8 cellular contexts compared by ENCODE assay signal in the genomic region with DNA sequence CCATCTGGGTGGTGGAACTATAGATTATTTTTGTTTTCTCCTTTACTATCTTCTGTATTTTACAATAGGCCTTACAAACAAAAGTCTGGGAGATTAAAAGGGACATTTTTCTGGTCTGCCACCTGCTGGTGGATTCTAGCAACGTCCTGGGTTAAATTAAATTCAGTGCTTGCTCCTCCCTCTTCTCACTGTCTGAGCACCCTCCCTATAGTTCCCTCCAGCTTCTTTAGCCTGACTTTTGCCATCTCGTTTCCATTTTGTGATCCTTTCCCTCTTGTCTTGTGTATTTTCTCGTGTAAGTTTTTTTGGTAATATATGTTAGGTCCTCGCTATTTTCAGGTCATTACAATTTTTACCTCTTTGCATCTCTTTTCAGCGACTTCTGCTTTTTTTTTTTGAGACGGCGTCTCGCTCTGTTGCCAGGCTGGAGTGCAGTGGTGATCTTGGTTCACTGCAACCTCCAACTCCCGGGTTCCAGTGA. TPM values are rescaled to one million over a fixed set of nuclear protein-coding genes. Genes with fewer than 3 reads are reported as not detected.
DNase-seq lines count a peak whose midpoint lies in the region; ATAC-seq and TF ChIP-seq lines count a peak whose summit lies in the region.

No MANE protein-coding gene starts in this region.

- H3K4me1 ChIP-seq in OCI-LY7 (ENCODE audit: insufficient read depth, low read length, poor library complexity, severe bottlenecking) (peaks cover 10% of the 10 kb centered on the region), esophagus muscularis mucosa (peaks cover 0 to 3% (median 0%) of the 10 kb centered on the region in 4 donors), stomach (peaks cover 0 to 6% (median 0%) of the 10 kb centered on the region in 4 donors)

- H3K4me3 ChIP-seq in OCI-LY7 (ENCODE audit: low read depth, low read length, poor library complexity, severe bottlenecking), result no peak overlapping the region
- H3K4me3 ChIP-seq in esophagus muscularis mucosa, result no peak overlapping the region
- H3K4me3 ChIP-seq in stomach, result no peak overlapping the region

- H3K9me2 ChIP-seq in OCI-LY7 (ENCODE audit: insufficient read depth, low read length), result no peaks in the 10 kb centered on the region

- POLR2A ChIA-PET in CD4-positive, alpha-beta T cell (lab: Charles Lee), result interaction anchor here (0.6 to 1.4 kb wide), 5 partner anchors 12 to 189 kb away, joined by 3 to 6 read pairs (median 3); a partner anchor contains a TSS
- POLR2A ChIA-PET in OCI-LY7 (lab: Charles Lee), result interaction anchor here (0.6 to 1.5 kb wide), 11 partner anchors 12 to 133 kb away, joined by 3 to 6 read pairs (median 4); a partner anchor contains a TSS

- no peaks in the 10 kb centered on the region for H3K27me3 ChIP-seq in CD4-positive, alpha-beta T cell (ENCODE audit: control insufficient read depth, insufficient read depth, low read length)
- H3K27me3 ChIP-seq in esophagus muscularis mucosa, result no peaks in the 10 kb centered on the region
- no peaks in the 10 kb centered on the region for H3K27me3 ChIP-seq in stomach

- H3K27ac Mint-ChIP-seq in CD4-positive, alpha-beta T cell, result no peak overlapping the region
- peak overlapping the region in 2 of 3 experiments; percentile 42 to 59 for H3K27ac Mint-ChIP-seq in nephron

- no TSS peak for BruUV-seq in OCI-LY7 (replicated peaks; lab: Mats Ljungman, UMichigan)

- peaks cover 31% of the 10 kb centered on the region for H3K36me3 ChIP-seq in OCI-LY7 (ENCODE audit: insufficient read depth, low read length)
- H3K36me3 ChIP-seq in esophagus muscularis mucosa, result peaks cover 10 to 44% (median 39%) of the 10 kb centered on the region in 4 donors
- peaks cover 0 to 50% (median 37%) of the 10 kb centered on the region in 4 donors for H3K36me3 ChIP-seq in stomach

- no peak overlapping the region for H3K27ac ChIP-seq in CD4-positive, alpha-beta T cell (ENCODE audit: low read depth, low read length)
- H3K27ac ChIP-seq in OCI-LY7 (ENCODE audit: low read depth, low read length, poor library complexity, severe bottlenecking), result no peak overlapping the region
- no peak overlapping the region for H3K27ac ChIP-seq in esophagus muscularis mucosa (replicated peaks in 1 of 4)
- no peak overlapping the region for H3K27ac ChIP-seq in stomach

- peak; percentile 68 for TF ChIP-seq CTCF in CD4-positive, alpha-beta T cell (IDR thresholded peaks at IDR 0.05)
- TF ChIP-seq CTCF in OCI-LY7 (conservative IDR thresholded peaks at IDR 0.05; ENCODE audit: low read length) (peak; percentile 86), esophagus muscularis mucosa (IDR thresholded peaks at IDR 0.05) (peak; percentile 76 to 79 (median 79)), nephron (IDR thresholded peaks at IDR 0.05; ENCODE audit: unreplicated experiment in 3 of 3) (peak; percentile 68 to 78 (median 69)), stomach (IDR thresholded peaks at IDR 0.05) (peak in 5 of 7 experiments; percentile 64 to 85 (median 71))

- DNase-seq in CD4-positive, alpha-beta T cell, result peak; percentile 39 to 70 (median 56)
- DNase-seq in OCI-LY7 (ENCODE audit: low spot score) (peak; percentile 79), activated T-cell treated with anti-CD3 and anti-CD28 coated beads for 4 hours (peak; percentile 62), esophagus muscularis mucosa (ENCODE audit: extremely low spot score) (peak; percentile 94), stomach (peak; percentile 63)

- intact Hi-C loops in CD4-positive, alpha-beta T cell (cut with DNase I, micrococcal nuclease), result loop anchor here (1.0 to 10.0 kb wide), 9 partner anchors 16 to 1019 kb away; a partner anchor contains a TSS
- intact Hi-C loops in OCI-LY7 (cut with micrococcal nuclease; ENCODE audit: unreplicated experiment) (loop anchor here (1.0 to 10.0 kb wide), 4 partner anchors 32 to 429 kb away; a partner anchor contains a TSS), esophagus muscularis mucosa (cut with DNase I) (loop anchor here (5.0 to 10.0 kb wide), 3 partner anchors 61 to 239 kb away; a partner anchor contains a TSS), stomach (cut with DNase I; ENCODE audit: low total_unique reads) (loop anchor here (10.0 kb wide), 1 partner anchor 59 kb away; a partner anchor contains a TSS)

- H3K36me3 Mint-ChIP-seq in CD4-positive, alpha-beta T cell (ENCODE audit: low read depth), result peaks cover 29% of the 10 kb centered on the region
- H3K36me3 Mint-ChIP-seq in nephron (ENCODE audit: low read depth), result peaks cover 63% of the 10 kb centered on the region

- no peak for TF ChIP-seq POLR2A in esophagus muscularis mucosa (IDR thresholded peaks at IDR 0.05; ENCODE audit: low read depth)
- no peak for TF ChIP-seq POLR2A in stomach (IDR thresholded peaks at IDR 0.05)

- no peaks in the 10 kb centered on the region for H3K79me2 ChIP-seq in OCI-LY7 (ENCODE audit: insufficient read depth, low read depth, low read length)

- peaks cover 6% of the 10 kb centered on the region for H3K4me1 Mint-ChIP-seq in CD4-positive, alpha-beta T cell (ENCODE audit: low read depth)
- peaks cover 14% of the 10 kb centered on the region for H3K4me1 Mint-ChIP-seq in nephron

- WGBS in esophagus muscularis mucosa, result 49% methylated on average over 9 of the region's 9 CpGs
- WGBS in stomach, 5 donors, result 48 to 50% (median 49%) methylated on average over 9 of the region's 9 CpGs

- H3K4me2 ChIP-seq in OCI-LY7 (ENCODE audit: low read length), result peak overlapping the region; percentile 23; the same call in 1 of the 2 replicates

- no peaks in the 10 kb centered on the region for H3K9me3 Mint-ChIP-seq in CD4-positive, alpha-beta T cell
- H3K9me3 Mint-ChIP-seq in nephron, result peaks cover 5% of the 10 kb centered on the region

- no peaks in the 10 kb centered on the region for H3K27me3 Mint-ChIP-seq in CD4-positive, alpha-beta T cell
- no peaks in the 10 kb centered on the region for H3K27me3 Mint-ChIP-seq in nephron (ENCODE audit: low read depth)

- H4K20me1 ChIP-seq in OCI-LY7 (ENCODE audit: insufficient read depth, low read length), result no peaks in the 10 kb centered on the region

- TF ChIP-seq EP300 in esophagus muscularis mucosa (IDR thresholded peaks at IDR 0.05) (no peak), stomach (IDR thresholded peaks at IDR 0.05) (no peak)

- H3K9me3 ChIP-seq in CD4-positive, alpha-beta T cell (ENCODE audit: control insufficient read depth, low read length), result no peaks in the 10 kb centered on the region
- peaks cover 6% of the 10 kb centered on the region; the same call in 1 of the 2 replicates for H3K9me3 ChIP-seq in OCI-LY7 (ENCODE audit: low read length)
- H3K9me3 ChIP-seq in esophagus muscularis mucosa, result no peaks in the 10 kb centered on the region
- no peaks in the 10 kb centered on the region for H3K9me3 ChIP-seq in stomach

- peak; percentile 99 for ATAC-seq in CD4-positive, alpha-beta T cell (ENCODE audit: poor library complexity)
- ATAC-seq in GM19324 (IDR thresholded peaks at IDR 0.05; ENCODE audit: low FRiP score, unreplicated experiment) (peak; percentile 65), HG03520 (IDR thresholded peaks at IDR 0.05; ENCODE audit: unreplicated experiment) (peak; percentile 83)

- H3K4me3 Mint-ChIP-seq in CD4-positive, alpha-beta T cell, result peak overlapping the region; percentile 12
- no peak overlapping the region for H3K4me3 Mint-ChIP-seq in nephron

- no peak overlapping the region for H2AFZ ChIP-seq in OCI-LY7 (ENCODE audit: low read length)

- CTCF ChIA-PET in CD4-positive, alpha-beta T cell (lab: Charles Lee), result interaction anchor here (0.6 to 1.4 kb wide), 4 partner anchors 16 to 429 kb away, joined by 3 to 5 read pairs (median 4); a partner anchor contains a TSS
- CTCF ChIA-PET in OCI-LY7 (lab: Charles Lee; ENCODE audit: unreplicated experiment), result interaction anchor here (1.0 kb wide), 1 partner anchor 30 kb away, joined by 3 read pairs; no protein-coding TSS in a partner anchor

RNA-seq across cellular contexts. Expression of a gene that starts 16.1 kb away (rescaled TPM):
- total RNA-seq in CD4-positive, alpha-beta T cell, result 1 to 10 TPM; 1.4 to 1.8 TPM
- total RNA-seq in OCI-LY7 (2014; rRNA removed; shearing (Covaris generic)), result 7.9 and 15.2 TPM in 2 replicates
- total RNA-seq in OCI-LY7 (2022), result 12.0 and 15.0 TPM in 2 replicates
- 1 to 10 TPM; 5.1 to 9.0 (median 5.9) TPM for total RNA-seq in esophagus muscularis mucosa
- total RNA-seq in stomach, result 100 to 1,000 TPM in 2 of 5 donors, 1 to 10 TPM in 3; 2.2 to 233 (median 8.4) TPM
- 1 to 10 TPM; 5.1 to 8.7 (median 7.0) TPM for polyA plus RNA-seq in stomach

RNA-seq across cellular contexts. Expression of a gene that starts 16.5 kb away (rescaled TPM):
- total RNA-seq in CD4-positive, alpha-beta T cell, result 10 to 100 TPM; 33.9 to 34.2 TPM
- 61.9 and 65.6 TPM in 2 replicates for total RNA-seq in OCI-LY7 (2014; rRNA removed; shearing (Covaris generic))
- total RNA-seq in OCI-LY7 (2022), result 58.1 and 67.4 TPM in 2 replicates
- total RNA-seq in esophagus muscularis mucosa, result 10 to 100 TPM; 90.3 to 93.0 (median 92.3) TPM
- 100 to 1,000 TPM in 3 of 5 donors, 10 to 100 TPM in 2; 42.6 to 192 (median 110) TPM for total RNA-seq in stomach
- 10 to 100 TPM; 38.4 to 51.4 (median 40.3) TPM for polyA plus RNA-seq in stomach
